Comparison of ENCODE assay signal across 16 cellular contexts in genomic region chr3:23767546-23767945, GRCh38. TPM values are rescaled to one million over a fixed set of nuclear protein-coding genes. Genes with fewer than 3 reads are reported as not detected.
DNase-seq lines count a peak whose midpoint lies in the region; ATAC-seq and TF ChIP-seq lines count a peak whose summit lies in the region.
"Had no signal": no experiment of that assay in that cellular context is flagged by ENCODE, and none has a peak within 500 bp of the region (broad histone marks: within the 10 kb centered on the region; RNA-seq: fewer than 3 reads in every experiment).

No MANE protein-coding gene starts in this region.

- H3K27me3 ChIP-seq in mesendoderm (ENCODE audit: insufficient read depth, low read length, poor library complexity) = no peaks in the 10 kb centered on the region
- H3K27me3 ChIP-seq: BLaER1 had no signal

- no peak overlapping the region for H4K8ac ChIP-seq in mesendoderm (ENCODE audit: low read depth, low read length)

- no peaks in the 10 kb centered on the region for H3K4me1 ChIP-seq in mesendoderm (ENCODE audit: control insufficient read depth, low read depth, low read length)

- no peak for TF ChIP-seq CTCF in NB4 (IDR thresholded peaks at IDR 0.05; ENCODE audit: low read depth, low read length)

- peak; percentile 7 for DNase-seq in GDM1 (lab: John Stamatoyannopoulos, UW)
- DNase-seq in NB4 (ENCODE audit: low read depth) = peak; percentile 24
- no peak for DNase-seq in mesendoderm
- DNase-seq in NCI-H1092 (lab: John Stamatoyannopoulos, UW) = no peak
- no peak for DNase-seq in NCI-H187 treated with DMSO at 0.1 percent for 48 hours (lab: John Stamatoyannopoulos, UW)
- no peak for DNase-seq in glomerular visceral epithelial cell (ENCODE audit: extremely low spot score)
- DNase-seq: 8988T; AML-193; CD8-positive, alpha-beta memory T cell; DMS53; GOT3; H9 had no signal

- no peak overlapping the region for H2AK5ac ChIP-seq in mesendoderm (ENCODE audit: low read length)

- no peak overlapping the region for H4K5ac ChIP-seq in mesendoderm (ENCODE audit: low read length)

- H3K36me3 ChIP-seq in mesendoderm (ENCODE audit: control insufficient read depth, insufficient read depth, low read length) = no peaks in the 10 kb centered on the region
- H3K36me3 ChIP-seq: BLaER1 had no signal

- H3K9ac ChIP-seq in mesendoderm (ENCODE audit: low read length) = no peak overlapping the region
- H3K9ac ChIP-seq: BLaER1 had no signal

- no peak overlapping the region for H3K56ac ChIP-seq in mesendoderm (ENCODE audit: low read length)

- H3K79me2 ChIP-seq in mesendoderm (ENCODE audit: control insufficient read depth, insufficient read depth, low read length) = no peaks in the 10 kb centered on the region

- no peak overlapping the region for H3K4me2 ChIP-seq in mesendoderm (ENCODE audit: low read length)
- H3K4me2 ChIP-seq: BLaER1 had no signal

- H3K4me3 ChIP-seq in NB4 (ENCODE audit: low read depth, low read length) (no peak overlapping the region), mesendoderm (ENCODE audit: low read length) (no peak overlapping the region)
- H3K4me3 ChIP-seq: BLaER1, K562 had no signal

- no peak for TF ChIP-seq POLR2A in NB4 (IDR thresholded peaks at IDR 0.05; ENCODE audit: extremely low read depth, insufficient read length)

- no peak overlapping the region for H3K23ac ChIP-seq in mesendoderm (ENCODE audit: low read length)

- H3K27ac ChIP-seq in mesendoderm (ENCODE audit: low read depth, low read length) = no peak overlapping the region
- H3K27ac ChIP-seq: BLaER1 had no signal

- H2BK5ac ChIP-seq in mesendoderm (ENCODE audit: low read length) = no peak overlapping the region

- H3K18ac ChIP-seq in mesendoderm (ENCODE audit: low read length) = no peak overlapping the region

- no peak overlapping the region for H2BK15ac ChIP-seq in mesendoderm (replicated peaks; ENCODE audit: low read depth)

- no CpG with 5 or more reads among the region's 2 CpGs for WGBS in mesendoderm (ENCODE audit: extremely low coverage, insufficient coverage, low lambda C conversion rate)

- no peak overlapping the region for H2BK120ac ChIP-seq in mesendoderm (ENCODE audit: low read depth, low read length)

- H3K4ac ChIP-seq in mesendoderm (ENCODE audit: low read depth, low read length) = no peak overlapping the region

- no peaks in the 10 kb centered on the region for H3K79me1 ChIP-seq in mesendoderm (ENCODE audit: low read length)

- peak; percentile 54 for ATAC-seq in GM18858 (IDR thresholded peaks at IDR 0.05; ENCODE audit: unreplicated experiment)
- ATAC-seq in HG02610 (IDR thresholded peaks at IDR 0.05; ENCODE audit: unreplicated experiment) = peak; percentile 52
- ATAC-seq: K562 had no signal

RNA-seq across cellular contexts. Expression of gene UBE2E1, which starts 38.2 kb away (rescaled TPM):
- polyA plus RNA-seq in mesendoderm (2013, experiment 1 of 2) = 169 TPM
- polyA plus RNA-seq in mesendoderm (2013, experiment 2 of 2) = 166 TPM

Comparison
In these comparisons a context has a peak if more than half of its experiments do, and no peak if none do; other contexts are left out.
1. DNase-seq: peak in GDM1 (single experiment) and NB4 (single experiment); none in mesendoderm (single experiment), NCI-H1092 (single experiment), NCI-H187 treated with DMSO at 0.1 percent for 48 hours (single experiment) and glomerular visceral epithelial cell (single experiment).